17 cellular contexts compared by ENCODE assay signal in genomic region chr2:164773635-164774034, GRCh38.
DNase-seq lines count a peak whose midpoint lies in the region; ATAC-seq and TF ChIP-seq lines count a peak whose summit lies in the region.
"Had no signal": no experiment of that assay in that cellular context is flagged by ENCODE, and none has a peak within 500 bp of the region (broad histone marks: within the 10 kb centered on the region; RNA-seq: fewer than 3 reads in every experiment).

No MANE protein-coding gene starts in this region.

- no peak overlapping the region for H2BK5ac ChIP-seq in mesendoderm (ENCODE audit: low read length)

- POLR2A ChIA-PET in WTC11 (lab: Charles Lee): no interaction called here

- H4K5ac ChIP-seq in mesendoderm (ENCODE audit: low read length): no peak overlapping the region

- TF ChIP-seq CTCF in choroid plexus epithelial cell (conservative IDR thresholded peaks at IDR 0.05; ENCODE audit: low read depth, low read length) (no peak), omental fat pad (IDR thresholded peaks at IDR 0.05) (no peak), WTC11 (IDR thresholded peaks at IDR 0.05) (no peak)

- no peak overlapping the region for H2BK120ac ChIP-seq in mesendoderm (ENCODE audit: low read depth, low read length)

- H3K27ac ChIP-seq in mesendoderm (ENCODE audit: low read depth, low read length): no peak overlapping the region
- H3K27ac ChIP-seq: 22Rv1, A549, BLaER1 had no signal

- H3K36me3 ChIP-seq in mesendoderm (ENCODE audit: control insufficient read depth, insufficient read depth, low read length): no peaks in the 10 kb centered on the region
- H3K36me3 ChIP-seq: BLaER1 had no signal

- no peak overlapping the region for H2BK15ac ChIP-seq in mesendoderm (replicated peaks; ENCODE audit: low read depth)

- no peaks in the 10 kb centered on the region for H3K4me1 Mint-ChIP-seq in WTC11
- H3K4me1 Mint-ChIP-seq: CD4-positive, alpha-beta memory T cell had no signal

- H3K79me1 ChIP-seq in mesendoderm (ENCODE audit: low read length): no peaks in the 10 kb centered on the region

- H3K79me2 ChIP-seq in mesendoderm (ENCODE audit: control insufficient read depth, insufficient read depth, low read length): no peaks in the 10 kb centered on the region

- no peak overlapping the region for H2AK5ac ChIP-seq in mesendoderm (ENCODE audit: low read length)

- WGBS in mesendoderm (ENCODE audit: extremely low coverage, insufficient coverage, low lambda C conversion rate): no CpG with 5 or more reads among the region's 3 CpGs

- no peak overlapping the region for H3K27ac Mint-ChIP-seq in WTC11
- H3K27ac Mint-ChIP-seq: CD14-positive monocyte; CD4-positive, alpha-beta memory T cell had no signal

- no peak overlapping the region for H3K23ac ChIP-seq in mesendoderm (ENCODE audit: low read length)

- no peak overlapping the region for H3K56ac ChIP-seq in mesendoderm (ENCODE audit: low read length)

- DNase-seq in DMS 273 (lab: John Stamatoyannopoulos, UW; ENCODE audit: unreplicated experiment) (peak; percentile 41), DMS 273 treated with DMSO at 0.1 percent for 48 hours (lab: John Stamatoyannopoulos, UW) (no peak), choroid plexus epithelial cell (ENCODE audit: low read depth) (peak; percentile 33), omental fat pad (ENCODE audit: low spot score) (no peak), WTC11 (ENCODE audit: low spot score) (no peak), mesendoderm (no peak)
- DNase-seq: CD4-positive, alpha-beta memory T cell; DMS53; DND-41; EL; H9 had no signal

- H4K8ac ChIP-seq in mesendoderm (ENCODE audit: low read depth, low read length): no peak overlapping the region

- H3K27me3 Mint-ChIP-seq in WTC11 (ENCODE audit: low read depth): no peaks in the 10 kb centered on the region
- H3K27me3 Mint-ChIP-seq: CD4-positive, alpha-beta memory T cell had no signal

- H3K4ac ChIP-seq in mesendoderm (ENCODE audit: low read depth, low read length): no peak overlapping the region

- no peak overlapping the region for H3K18ac ChIP-seq in mesendoderm (ENCODE audit: low read length)

- no peaks in the 10 kb centered on the region for H3K9me3 Mint-ChIP-seq in WTC11
- H3K9me3 Mint-ChIP-seq: CD14-positive monocyte, H9 had no signal

- H3K9ac ChIP-seq in mesendoderm (ENCODE audit: low read length): no peak overlapping the region
- H3K9ac ChIP-seq: BLaER1 had no signal

- H3K27me3 ChIP-seq in mesendoderm (ENCODE audit: insufficient read depth, low read length, poor library complexity): no peaks in the 10 kb centered on the region
- H3K27me3 ChIP-seq: BLaER1 had no signal

- no peak overlapping the region for H3K4me3 Mint-ChIP-seq in WTC11
- H3K4me3 Mint-ChIP-seq: CD14-positive monocyte; CD4-positive, alpha-beta memory T cell; H9 had no signal

- no peak overlapping the region for H3K4me3 ChIP-seq in choroid plexus epithelial cell (ENCODE audit: low read depth, low read length)
- H3K4me3 ChIP-seq in mesendoderm (ENCODE audit: low read length): no peak overlapping the region
- H3K4me3 ChIP-seq: A549, BLaER1, GM12878 had no signal

- H3K36me3 Mint-ChIP-seq in WTC11: no peaks in the 10 kb centered on the region
- H3K36me3 Mint-ChIP-seq: CD14-positive monocyte; CD4-positive, alpha-beta memory T cell had no signal

- ATAC-seq in omental fat pad (ENCODE audit: low FRiP score) (peak; percentile 73), WTC11 (no peak), GM18870 (IDR thresholded peaks at IDR 0.05; ENCODE audit: unreplicated experiment) (no peak)
- ATAC-seq: A549, GM12878 had no signal

- CTCF ChIA-PET in WTC11 (lab: Charles Lee): no interaction called here

- H3K4me1 ChIP-seq in mesendoderm (ENCODE audit: control insufficient read depth, low read depth, low read length): no peaks in the 10 kb centered on the region
- H3K4me1 ChIP-seq: BLaER1 had no signal

- no peak overlapping the region for H3K4me2 ChIP-seq in mesendoderm (ENCODE audit: low read length)
- H3K4me2 ChIP-seq: A549, BLaER1 had no signal

TF ChIP-seq in WTC11, 78 proteins besides CTCF, POLR2A, EP300 and RAD21 (continues in another document):
- no peak for TF ChIP-seq ZSCAN18 (CRISPR knock-in tag; IDR thresholded peaks at IDR 0.05)
- TF ChIP-seq, protein P1, sequence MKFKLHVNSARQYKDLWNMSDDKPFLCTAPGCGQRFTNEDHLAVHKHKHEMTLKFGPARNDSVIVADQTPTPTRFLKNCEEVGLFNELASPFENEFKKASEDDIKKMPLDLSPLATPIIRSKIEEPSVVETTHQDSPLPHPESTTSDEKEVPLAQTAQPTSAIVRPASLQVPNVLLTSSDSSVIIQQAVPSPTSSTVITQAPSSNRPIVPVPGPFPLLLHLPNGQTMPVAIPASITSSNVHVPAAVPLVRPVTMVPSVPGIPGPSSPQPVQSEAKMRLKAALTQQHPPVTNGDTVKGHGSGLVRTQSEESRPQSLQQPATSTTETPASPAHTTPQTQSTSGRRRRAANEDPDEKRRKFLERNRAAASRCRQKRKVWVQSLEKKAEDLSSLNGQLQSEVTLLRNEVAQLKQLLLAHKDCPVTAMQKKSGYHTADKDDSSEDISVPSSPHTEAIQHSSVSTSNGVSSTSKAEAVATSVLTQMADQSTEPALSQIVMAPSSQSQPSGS (CRISPR knock-in tag; IDR thresholded peaks at IDR 0.05; ENCODE audit: borderline replicate concordance, low read depth): no peak
- no peak for TF ChIP-seq TCF7 (CRISPR knock-in tag; IDR thresholded peaks at IDR 0.05; ENCODE audit: low read depth)
- TF ChIP-seq, protein P2, sequence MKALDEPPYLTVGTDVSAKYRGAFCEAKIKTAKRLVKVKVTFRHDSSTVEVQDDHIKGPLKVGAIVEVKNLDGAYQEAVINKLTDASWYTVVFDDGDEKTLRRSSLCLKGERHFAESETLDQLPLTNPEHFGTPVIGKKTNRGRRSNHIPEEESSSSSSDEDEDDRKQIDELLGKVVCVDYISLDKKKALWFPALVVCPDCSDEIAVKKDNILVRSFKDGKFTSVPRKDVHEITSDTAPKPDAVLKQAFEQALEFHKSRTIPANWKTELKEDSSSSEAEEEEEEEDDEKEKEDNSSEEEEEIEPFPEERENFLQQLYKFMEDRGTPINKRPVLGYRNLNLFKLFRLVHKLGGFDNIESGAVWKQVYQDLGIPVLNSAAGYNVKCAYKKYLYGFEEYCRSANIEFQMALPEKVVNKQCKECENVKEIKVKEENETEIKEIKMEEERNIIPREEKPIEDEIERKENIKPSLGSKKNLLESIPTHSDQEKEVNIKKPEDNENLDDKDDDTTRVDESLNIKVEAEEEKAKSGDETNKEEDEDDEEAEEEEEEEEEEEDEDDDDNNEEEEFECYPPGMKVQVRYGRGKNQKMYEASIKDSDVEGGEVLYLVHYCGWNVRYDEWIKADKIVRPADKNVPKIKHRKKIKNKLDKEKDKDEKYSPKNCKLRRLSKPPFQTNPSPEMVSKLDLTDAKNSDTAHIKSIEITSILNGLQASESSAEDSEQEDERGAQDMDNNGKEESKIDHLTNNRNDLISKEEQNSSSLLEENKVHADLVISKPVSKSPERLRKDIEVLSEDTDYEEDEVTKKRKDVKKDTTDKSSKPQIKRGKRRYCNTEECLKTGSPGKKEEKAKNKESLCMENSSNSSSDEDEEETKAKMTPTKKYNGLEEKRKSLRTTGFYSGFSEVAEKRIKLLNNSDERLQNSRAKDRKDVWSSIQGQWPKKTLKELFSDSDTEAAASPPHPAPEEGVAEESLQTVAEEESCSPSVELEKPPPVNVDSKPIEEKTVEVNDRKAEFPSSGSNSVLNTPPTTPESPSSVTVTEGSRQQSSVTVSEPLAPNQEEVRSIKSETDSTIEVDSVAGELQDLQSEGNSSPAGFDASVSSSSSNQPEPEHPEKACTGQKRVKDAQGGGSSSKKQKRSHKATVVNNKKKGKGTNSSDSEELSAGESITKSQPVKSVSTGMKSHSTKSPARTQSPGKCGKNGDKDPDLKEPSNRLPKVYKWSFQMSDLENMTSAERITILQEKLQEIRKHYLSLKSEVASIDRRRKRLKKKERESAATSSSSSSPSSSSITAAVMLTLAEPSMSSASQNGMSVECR (CRISPR knock-in tag; IDR thresholded peaks at IDR 0.05; ENCODE audit: borderline replicate concordance): no peak
- TF ChIP-seq FOXJ3 (CRISPR knock-in tag; IDR thresholded peaks at IDR 0.05; ENCODE audit: borderline replicate concordance): no peak
- TF ChIP-seq TP53 (CRISPR knock-in tag; IDR thresholded peaks at IDR 0.05): no peak
- TF ChIP-seq, protein P3, sequence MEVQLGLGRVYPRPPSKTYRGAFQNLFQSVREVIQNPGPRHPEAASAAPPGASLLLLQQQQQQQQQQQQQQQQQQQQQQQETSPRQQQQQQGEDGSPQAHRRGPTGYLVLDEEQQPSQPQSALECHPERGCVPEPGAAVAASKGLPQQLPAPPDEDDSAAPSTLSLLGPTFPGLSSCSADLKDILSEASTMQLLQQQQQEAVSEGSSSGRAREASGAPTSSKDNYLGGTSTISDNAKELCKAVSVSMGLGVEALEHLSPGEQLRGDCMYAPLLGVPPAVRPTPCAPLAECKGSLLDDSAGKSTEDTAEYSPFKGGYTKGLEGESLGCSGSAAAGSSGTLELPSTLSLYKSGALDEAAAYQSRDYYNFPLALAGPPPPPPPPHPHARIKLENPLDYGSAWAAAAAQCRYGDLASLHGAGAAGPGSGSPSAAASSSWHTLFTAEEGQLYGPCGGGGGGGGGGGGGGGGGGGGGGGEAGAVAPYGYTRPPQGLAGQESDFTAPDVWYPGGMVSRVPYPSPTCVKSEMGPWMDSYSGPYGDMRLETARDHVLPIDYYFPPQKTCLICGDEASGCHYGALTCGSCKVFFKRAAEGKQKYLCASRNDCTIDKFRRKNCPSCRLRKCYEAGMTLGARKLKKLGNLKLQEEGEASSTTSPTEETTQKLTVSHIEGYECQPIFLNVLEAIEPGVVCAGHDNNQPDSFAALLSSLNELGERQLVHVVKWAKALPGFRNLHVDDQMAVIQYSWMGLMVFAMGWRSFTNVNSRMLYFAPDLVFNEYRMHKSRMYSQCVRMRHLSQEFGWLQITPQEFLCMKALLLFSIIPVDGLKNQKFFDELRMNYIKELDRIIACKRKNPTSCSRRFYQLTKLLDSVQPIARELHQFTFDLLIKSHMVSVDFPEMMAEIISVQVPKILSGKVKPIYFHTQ (CRISPR knock-in tag; IDR thresholded peaks at IDR 0.05): no peak
- TF ChIP-seq TEAD4 (CRISPR knock-in tag; IDR thresholded peaks at IDR 0.05): no peak

Comparison
In these comparisons a context has a peak if more than half of its experiments do, and no peak if none do; other contexts are left out.
1. DNase-seq: peak in DMS 273 (single experiment) and choroid plexus epithelial cell (single experiment); none in DMS 273 treated with DMSO at 0.1 percent for 48 hours (single experiment), omental fat pad (single experiment), WTC11 (single experiment) and mesendoderm (single experiment).